ENCODE assay signal across 8 cellular contexts in the genomic region with DNA sequence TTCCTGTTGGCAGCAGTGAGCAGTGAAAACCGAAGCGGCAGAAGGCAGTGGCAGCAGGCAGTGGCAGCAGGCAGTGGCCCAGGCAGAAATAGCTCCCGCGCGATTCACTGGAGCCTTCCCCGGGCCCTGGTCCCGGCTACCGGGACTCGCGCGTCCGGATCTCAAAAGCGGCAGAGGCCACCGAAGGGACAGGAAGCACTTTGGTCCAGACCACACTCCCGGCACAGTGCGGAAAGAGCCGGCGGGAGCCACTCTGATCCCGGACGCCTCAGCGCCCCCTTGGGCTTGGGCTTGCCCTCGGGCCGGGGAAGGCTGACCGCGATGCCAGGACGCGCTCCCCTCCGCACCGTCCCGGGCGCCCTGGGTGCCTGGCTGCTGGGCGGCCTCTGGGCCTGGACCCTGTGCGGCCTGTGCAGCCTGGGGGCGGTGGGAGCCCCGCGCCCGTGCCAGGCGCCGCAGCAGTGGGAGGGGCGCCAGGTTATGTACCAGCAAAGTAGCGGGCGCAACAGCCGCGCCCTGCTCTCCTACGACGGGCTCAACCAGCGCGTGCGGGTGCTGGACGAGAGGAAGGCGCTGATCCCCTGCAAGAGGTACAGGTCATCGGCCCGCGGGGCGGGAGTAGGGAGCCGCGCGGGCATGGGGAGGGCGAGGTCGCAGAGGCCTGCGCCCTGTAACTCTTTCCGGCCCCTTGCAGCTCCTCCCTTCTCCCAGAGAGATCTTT. TPM values are rescaled to one million over a fixed set of nuclear protein-coding genes. Genes with fewer than 3 reads are reported as not detected.
DNase-seq lines count a peak whose midpoint lies in the region; ATAC-seq, FAIRE-seq and TF ChIP-seq lines count a peak whose summit lies in the region.

TSS of gene EPDR1 (plus strand) at position 22 of the 721 bp plus-strand sequence. CDS start at position 322, 300 bp downstream.

- H3K27me3 ChIP-seq in Caco-2 (replicated peaks; ENCODE audit: control insufficient read depth, insufficient read depth, low read length) (no peaks in the 10 kb centered on the region; the same call in none of the 2 replicates), PC-3 (ENCODE audit: low read length) (no peaks in the 10 kb centered on the region), small intestine (ENCODE audit: control insufficient read depth in 2 of 2, insufficient read depth in 2 of 2, low read length in 2 of 2) (peaks cover 0 to 4% of the 10 kb centered on the region in 2 donors)

- H3K4me3 ChIP-seq in Caco-2 (ENCODE audit: low read depth, low read length) (peak within 1 kb of the TSS; percentile 11), PC-3 (ENCODE audit: low read length) (peak within 1 kb of the TSS; percentile 83), cardiac fibroblast (replicated peaks in 1 of 2; ENCODE audit: low read depth in 2 of 2, low read length in 2 of 2) (peak within 1 kb of the TSS; percentile 54 to 62), kidney (ENCODE audit: low read length in 2 of 2) (peak within 1 kb of the TSS; percentile 57 to 73), small intestine (ENCODE audit: low read depth in 1 of 2, low read length in 2 of 2) (peak within 1 kb of the TSS; percentile 48 to 88)

- H3K36me3 ChIP-seq in Caco-2 (ENCODE audit: control insufficient read depth, insufficient read depth, low read length) (no peaks in the 10 kb centered on the region), PC-3 (ENCODE audit: low read depth, low read length) (peaks cover 7% of the 10 kb centered on the region; the same call in 1 of the 2 replicates), kidney (ENCODE audit: control insufficient read depth in 1 of 2, insufficient read depth in 2 of 2, low read length in 2 of 2) (no peaks in the 10 kb centered on the region), small intestine (ENCODE audit: control insufficient read depth in 2 of 2, insufficient read depth in 2 of 2, low read length in 2 of 2) (no peaks in the 10 kb centered on the region)

- peak within 1 kb of the TSS; percentile 93 for H3K4me2 ChIP-seq in PC-3 (ENCODE audit: low read length)

- ATAC-seq in HG03558 (IDR thresholded peaks at IDR 0.05; ENCODE audit: extremely low read depth, unreplicated experiment) (peak; percentile 39), PC-3 (peak; percentile 71)

- H2AFZ ChIP-seq in PC-3 (ENCODE audit: low read length) = peak within 1 kb of the TSS; percentile 90

- intact Hi-C loops in Caco-2 (cut with micrococcal nuclease; ENCODE audit: unreplicated experiment) (no loop called here), PC-3 (cut with micrococcal nuclease) (loop anchor here (2.0 kb wide), 1 partner anchor 66 kb away; no protein-coding TSS in a partner anchor), kidney (cut with DNase I) (no loop called here)

- DNase-seq in Caco-2 (peak in 1 of 2 experiments; percentile 19), GM19239 (ENCODE audit: insufficient read length, low spot score) (no peak), PC-3 (peak; percentile 78), cardiac fibroblast (ENCODE audit: low read depth in 2 of 2) (peak in 1 of 2 donors; percentile 41), kidney (peak; percentile 88), small intestine (peak; percentile 81), GM19238 (ENCODE audit: insufficient read length, low spot score) (no peak)

- POLR2A ChIA-PET in Caco-2 (lab: Charles Lee) (no interaction called here), PC-3 (lab: Charles Lee; ENCODE audit: unreplicated experiment) (interaction anchor here (0.6 kb wide), 2 partner anchors 10 to 56 kb away, joined by 4 to 8 read pairs; no protein-coding TSS in a partner anchor)

- H3K9me3 Mint-ChIP-seq in Caco-2 (ENCODE audit: unreplicated experiment) = no peaks in the 10 kb centered on the region

- H3K9ac ChIP-seq in PC-3 (ENCODE audit: low read length) (peak within 1 kb of the TSS; percentile 76), kidney (ENCODE audit: low read length in 2 of 2) (peak within 1 kb of the TSS; percentile 57 to 68)

- H3K27me3 Mint-ChIP-seq in Caco-2 (ENCODE audit: insufficient read depth, unreplicated experiment) = peaks cover 31% of the 10 kb centered on the region

- no peak within 1 kb of the TSS for H3K27ac Mint-ChIP-seq in Caco-2 (ENCODE audit: unreplicated experiment)

- H3K79me2 ChIP-seq in PC-3 (ENCODE audit: low read length) = peaks cover 44% of the 10 kb centered on the region

- FAIRE-seq in GM19239 (lab: Jason Lieb, UNC) (peak; percentile 80), kidney (lab: Jason Lieb, UNC) (no peak), small intestine (lab: Jason Lieb, UNC) (no peak)

- no peaks in the 10 kb centered on the region for H3K9me2 ChIP-seq in PC-3 (replicated peaks; ENCODE audit: low read length)

- 0 to 1% (median 0%) methylated on average over 52 to 62 of the region's 62 CpGs for WGBS in small intestine, 3 donors

- CTCF ChIA-PET in Caco-2 (lab: Charles Lee) = no interaction called here
- CTCF ChIA-PET in PC-3 (lab: Charles Lee) = interaction anchor here (0.6 to 1.4 kb wide), 4 partner anchors 10 to 190 kb away, joined by 3 to 8 read pairs (median 4); no protein-coding TSS in a partner anchor

- no TSS peak for BruUV-seq in Caco-2 (replicated peaks; lab: Mats Ljungman, UMichigan)
- BruUV-seq in PC-3 (replicated peaks; lab: Mats Ljungman, UMichigan) = no TSS peak

- H4K20me1 ChIP-seq in PC-3 (ENCODE audit: low read length) = no peaks in the 10 kb centered on the region

- no peaks in the 10 kb centered on the region for H3K36me3 Mint-ChIP-seq in Caco-2 (ENCODE audit: insufficient read depth, unreplicated experiment)

- H3K27ac ChIP-seq in PC-3 (ENCODE audit: low read length) (peak within 1 kb of the TSS; percentile 46), kidney (ENCODE audit: low read depth in 2 of 2, low read length in 2 of 2) (peak within 1 kb of the TSS; percentile 61 to 70), small intestine (ENCODE audit: low read depth in 1 of 2, low read length in 1 of 2) (peak within 1 kb of the TSS; percentile 88 to 99)

- no peaks in the 10 kb centered on the region for H3F3A ChIP-seq in PC-3 (ENCODE audit: low read length, unreplicated experiment)

- H3K4me3 Mint-ChIP-seq in Caco-2 (ENCODE audit: unreplicated experiment) = peak within 1 kb of the TSS; percentile 65

- H3K4me1 Mint-ChIP-seq in Caco-2 (ENCODE audit: low read depth, unreplicated experiment) = peaks cover 6% of the 10 kb centered on the region

- H3K9me3 ChIP-seq in Caco-2 (no peaks in the 10 kb centered on the region), PC-3 (ENCODE audit: low read length) (no peaks in the 10 kb centered on the region; the same call in 1 of the 2 replicates), kidney (ENCODE audit: control insufficient read depth in 1 of 2, low read length in 2 of 2) (no peaks in the 10 kb centered on the region), small intestine (ENCODE audit: control insufficient read depth, low read depth) (no peaks in the 10 kb centered on the region)

- TF ChIP-seq CTCF in Caco-2 (IDR thresholded peaks at IDR 0.05; ENCODE audit: insufficient read depth in 1 of 2, low read depth in 1 of 2, low read length in 1 of 2, severe bottlenecking in 1 of 2, unreplicated experiment in 1 of 2) = no peak
- peak; percentile 45 for TF ChIP-seq CTCF in PC-3 (conservative IDR thresholded peaks at IDR 0.05; ENCODE audit: low read depth, low read length)
- TF ChIP-seq CTCF in cardiac fibroblast (IDR thresholded peaks at IDR 0.05; ENCODE audit: low read depth, low read length) = no peak
- TF ChIP-seq CTCF in kidney (IDR thresholded peaks at IDR 0.05; ENCODE audit: borderline replicate concordance, extremely low read depth, insufficient read depth) = peak; percentile 34

- H3K4me1 ChIP-seq in Caco-2 (peaks cover 9% of the 10 kb centered on the region; the same call in 1 of the 2 replicates), PC-3 (ENCODE audit: insufficient read depth, low read length) (peaks cover 15% of the 10 kb centered on the region; the same call in 1 of the 2 replicates), kidney (ENCODE audit: control insufficient read depth in 1 of 2, insufficient read depth in 1 of 2, low read depth in 1 of 2, low read length in 2 of 2) (peaks cover 0 to 9% of the 10 kb centered on the region in 2 donors), small intestine (ENCODE audit: control insufficient read depth in 2 of 2, insufficient read depth in 1 of 2, low read depth in 1 of 2, low read length in 1 of 2) (peaks cover 0 to 3% of the 10 kb centered on the region in 2 donors)

RNA-seq across cellular contexts. Expression of gene EPDR1, which starts in this region (rescaled TPM):
- total RNA-seq in Caco-2 (2022) (0.25 and 0.39 TPM in 2 replicates), PC-3 (2014; rRNA removed) (22.7 and 26.6 TPM in 2 replicates), kidney (17.0 TPM)
- polyA plus RNA-seq in kidney (ENCODE audit: insufficient read depth, low read depth, low replicate concordance) (25.2 TPM), small intestine (10 to 100 TPM in 2 of 3 donors, 1 to 10 TPM in 1; 8.5 to 20.3 (median 13.6) TPM)

Comparison
In these comparisons a context has a peak if more than half of its experiments do, and no peak if none do; other contexts are left out.
1. RNA of gene EPDR1 (total RNA-seq): 22.7 to 26.6 TPM in PC-3 and 17.0 TPM in kidney (single experiment); 0.25 to 0.39 TPM in Caco-2; every median in the first group is over 10 times any median in the second.
2. DNase-seq: peak in PC-3 (single experiment), kidney (single experiment) and small intestine (single experiment); none in GM19239 (single experiment) and GM19238 (single experiment).
3. H3K4me3 ChIP-seq: peak in every context shown above with its lines; median percentile 83 in PC-3; 68 in small intestine; 65 in kidney; 58 in cardiac fibroblast; 11 in Caco-2.
4. CTCF ChIP-seq: peak in PC-3 (single experiment) and kidney (single experiment); none in Caco-2 (0 of 2) and cardiac fibroblast (single experiment).
5. Peak in every context shown above with its lines, with median percentiles within 50 percentile points of each other: H3K27ac ChIP-seq.